Comparison of ENCODE assay signal across 8 cellular contexts in genomic region chr7:139232377-139232717, GRCh38. TPM values are rescaled to one million over a fixed set of nuclear protein-coding genes. Genes with fewer than 3 reads are reported as not detected.
A peak's percentile ranks its signal among the peaks of the same experiment; 100 is the strongest.
DNase-seq lines count a peak whose midpoint lies in the region; ATAC-seq, FAIRE-seq and TF ChIP-seq lines count a peak whose summit lies in the region.

No MANE protein-coding gene starts in this region.

- peaks cover 6% of the 10 kb centered on the region for H3K36me3 ChIP-seq in cardiac muscle cell
- H3K36me3 ChIP-seq in iPS-20b (ENCODE audit: insufficient read depth, low read depth, low read length) = peaks cover 4% of the 10 kb centered on the region; the same call in 1 of the 2 replicates
- H3K36me3 ChIP-seq in testis (ENCODE audit: low read depth, missing control alignments) = no peaks in the 10 kb centered on the region

- peaks cover 10% of the 10 kb centered on the region for H3K36me3 Mint-ChIP-seq in activated T-helper 2 cell treated with anti-CD3 and anti-CD28 coated beads, Interferon-gamma antibody, Interleukin-2, Interleukin-4, amounts not matched to agents 10 μg/mL and 5 μg/mL and 100 μg/mL, durations not matched to agents 14 hours and 24 hours and 36 hours (ENCODE audit: low read depth)

- ATAC-seq in left ventricle myocardium superior = no peak

- H3K27ac ChIP-seq in cardiac muscle cell = no peak overlapping the region
- H3K27ac ChIP-seq in iPS-20b (ENCODE audit: low read length) = no peak overlapping the region
- peak overlapping the region in 1 of 2 donors; percentile 98 for H3K27ac ChIP-seq in testis

- peaks cover 17% of the 10 kb centered on the region for H3K27me3 Mint-ChIP-seq in activated T-helper 2 cell treated with anti-CD3 and anti-CD28 coated beads, Interferon-gamma antibody, Interleukin-2, Interleukin-4, amounts not matched to agents 10 μg/mL and 5 μg/mL and 100 μg/mL, durations not matched to agents 14 hours and 24 hours and 36 hours (ENCODE audit: low read depth)

- intact Hi-C loops in left ventricle myocardium superior (cut with micrococcal nuclease) = loop anchor here (10.0 kb wide), 1 partner anchor 118 kb away; no protein-coding TSS in a partner anchor
- intact Hi-C loops in activated T-helper 2 cell treated with anti-CD3 and anti-CD28 coated beads, Interferon-gamma antibody, Interleukin-2, Interleukin-4, amounts not matched to agents 10 μg/mL and 5 μg/mL and 100 μg/mL, durations not matched to agents 14 hours and 24 hours and 36 hours (cut with micrococcal nuclease) = loop anchor here (5.0 kb wide), 4 partner anchors 190 to 450 kb away; partner anchors contain the start of gene KIAA1549
- intact Hi-C loops in testis (cut with DNase I; ENCODE audit: low total_unique reads) = no loop called here

- 4 to 7% methylated on average over 8 of the region's 8 CpGs for WGBS in testis, 2 donors

- no peaks in the 10 kb centered on the region for H3K9me3 Mint-ChIP-seq in activated T-helper 2 cell treated with anti-CD3 and anti-CD28 coated beads, Interferon-gamma antibody, Interleukin-2, Interleukin-4, amounts not matched to agents 10 μg/mL and 5 μg/mL and 100 μg/mL, durations not matched to agents 14 hours and 24 hours and 36 hours

- no peak for DNase-seq in cardiac muscle cell (ENCODE audit: low read depth in 1 of 2, low spot score in 1 of 2)
- no peak for DNase-seq in left ventricle myocardium superior
- no peak for DNase-seq in activated T-helper 2 cell treated with anti-CD3 and anti-CD28 coated beads, Interferon-gamma antibody, Interleukin-2, Interleukin-4, amounts not matched to agents 10 μg/mL and 5 μg/mL and 100 μg/mL, durations not matched to agents 14 hours and 24 hours and 36 hours (ENCODE audit: low spot score)
- no peak for DNase-seq in testis
- no peak for DNase-seq in NCI-H226
- no peak for DNase-seq in HTR-8/SVneo (ENCODE audit: insufficient read length, low spot score)
- no peak for DNase-seq in iPS-NIHi11 (ENCODE audit: low spot score)

- peak overlapping the region; percentile 61; the same call in 1 of the 2 replicates for H3K9ac ChIP-seq in iPS-20b (ENCODE audit: low read depth, low read length)

- no peak for FAIRE-seq in HTR-8/SVneo (lab: Jason Lieb, UNC)

- peak overlapping the region; percentile 92 for H3K4me3 Mint-ChIP-seq in activated T-helper 2 cell treated with anti-CD3 and anti-CD28 coated beads, Interferon-gamma antibody, Interleukin-2, Interleukin-4, amounts not matched to agents 10 μg/mL and 5 μg/mL and 100 μg/mL, durations not matched to agents 14 hours and 24 hours and 36 hours (ENCODE audit: low read depth)

- H3K9me3 ChIP-seq in cardiac muscle cell (ENCODE audit: low read depth) = no peaks in the 10 kb centered on the region
- H3K9me3 ChIP-seq in iPS-20b (ENCODE audit: insufficient read depth, low read depth, low read length) = no peaks in the 10 kb centered on the region
- H3K9me3 ChIP-seq in testis = no peaks in the 10 kb centered on the region

- no peak for TF ChIP-seq POLR2A in testis (IDR thresholded peaks at IDR 0.05)

- H3K4me3 ChIP-seq in cardiac muscle cell (peak overlapping the region; percentile 99), iPS-20b (ENCODE audit: low read length) (peak overlapping the region; percentile 83), testis (peak overlapping the region; percentile 82 to 100)

- peaks cover 24% of the 10 kb centered on the region for H3K4me1 Mint-ChIP-seq in activated T-helper 2 cell treated with anti-CD3 and anti-CD28 coated beads, Interferon-gamma antibody, Interleukin-2, Interleukin-4, amounts not matched to agents 10 μg/mL and 5 μg/mL and 100 μg/mL, durations not matched to agents 14 hours and 24 hours and 36 hours (ENCODE audit: low read depth)

- H3K27me3 ChIP-seq in cardiac muscle cell = no peaks in the 10 kb centered on the region
- H3K27me3 ChIP-seq in iPS-20b (ENCODE audit: insufficient read depth, low read length) = no peaks in the 10 kb centered on the region
- no peaks in the 10 kb centered on the region for H3K27me3 ChIP-seq in testis

- H3K27ac Mint-ChIP-seq in activated T-helper 2 cell treated with anti-CD3 and anti-CD28 coated beads, Interferon-gamma antibody, Interleukin-2, Interleukin-4, amounts not matched to agents 10 μg/mL and 5 μg/mL and 100 μg/mL, durations not matched to agents 14 hours and 24 hours and 36 hours = no peak overlapping the region

- TF ChIP-seq CTCF in cardiac muscle cell (IDR thresholded peaks at IDR 0.05; ENCODE audit: low read depth, low read length) (no peak), testis (IDR thresholded peaks at IDR 0.05) (no peak)

- H3K4me1 ChIP-seq in cardiac muscle cell (ENCODE audit: low read depth) (peaks cover 9% of the 10 kb centered on the region), iPS-20b (ENCODE audit: insufficient read depth, low read length) (peaks cover 4% of the 10 kb centered on the region; the same call in 1 of the 2 replicates), testis (peaks cover 4% of the 10 kb centered on the region)

RNA-seq across cellular contexts. Expression of gene UBN2, which starts 1.3 kb away (rescaled TPM):
- total RNA-seq in cardiac muscle cell = 5.7 and 11.2 TPM in 2 replicates
- 4.7 and 5.5 TPM in 2 replicates for polyA plus RNA-seq in cardiac muscle cell
- total RNA-seq in left ventricle myocardium superior = 14.1 TPM
- 13.6 and 14.1 TPM in 2 replicates for total RNA-seq in activated T-helper 2 cell treated with anti-CD3 and anti-CD28 coated beads, Interferon-gamma antibody, Interleukin-2, Interleukin-4, amounts not matched to agents 10 μg/mL and 5 μg/mL and 100 μg/mL, durations not matched to agents 14 hours and 24 hours and 36 hours
- 10 to 100 TPM; 38.8 to 49.4 TPM for total RNA-seq in testis
- 36.6 TPM for polyA plus RNA-seq in testis (ENCODE audit: insufficient read depth, low read depth, low replicate concordance)
